In genomic region chr12:10750385-10750727, GRCh38 we compare ENCODE assay signal across 10 cellular contexts. TPM values are rescaled to one million over a fixed set of nuclear protein-coding genes. Genes with fewer than 3 reads are reported as not detected.
DNase-seq lines count a peak whose midpoint lies in the region; ATAC-seq and TF ChIP-seq lines count a peak whose summit lies in the region.
"Had no signal": no experiment of that assay in that cellular context is flagged by ENCODE, and none has a peak within 500 bp of the region (broad histone marks: within the 10 kb centered on the region; RNA-seq: fewer than 3 reads in every experiment).

No MANE protein-coding gene starts in this region.

- H3K36me3 Mint-ChIP-seq in chondrocyte (ENCODE audit: low read depth) = no peaks in the 10 kb centered on the region
- H3K36me3 Mint-ChIP-seq in progenitor cell of endocrine pancreas (ENCODE audit: insufficient read depth) = no peaks in the 10 kb centered on the region
- H3K36me3 Mint-ChIP-seq in nephron progenitor cell (ENCODE audit: low read depth) = no peaks in the 10 kb centered on the region

- peaks cover 2% of the 10 kb centered on the region for H3K9me3 ChIP-seq in DOHH2 (ENCODE audit: control insufficient read depth, insufficient read depth, low read length)
- H3K9me3 ChIP-seq in OCI-LY7 (ENCODE audit: low read length) = no peaks in the 10 kb centered on the region

- H3K4me3 Mint-ChIP-seq in chondrocyte (ENCODE audit: unreplicated experiment) (no peak overlapping the region), progenitor cell of endocrine pancreas (ENCODE audit: low read depth) (no peak overlapping the region), nephron progenitor cell (no peak overlapping the region)

- peak overlapping the region; percentile 81; the same call in 1 of the 2 replicates for H2AFZ ChIP-seq in OCI-LY7 (ENCODE audit: low read length)

- H3F3A ChIP-seq in DOHH2 (ENCODE audit: control insufficient read depth, insufficient read depth) = no peaks in the 10 kb centered on the region

- no peak overlapping the region for H3K27ac ChIP-seq in DOHH2 (ENCODE audit: low read depth, low read length)
- no peak overlapping the region for H3K27ac ChIP-seq in OCI-LY7 (ENCODE audit: low read depth, low read length, poor library complexity, severe bottlenecking)

- H3K27me3 Mint-ChIP-seq in chondrocyte (ENCODE audit: low read depth) (peaks cover 19% of the 10 kb centered on the region), progenitor cell of endocrine pancreas (peaks cover 3% of the 10 kb centered on the region), nephron progenitor cell (ENCODE audit: low read depth, poor library complexity) (peaks cover 12% of the 10 kb centered on the region)

- no peaks in the 10 kb centered on the region for H3K79me2 ChIP-seq in DOHH2 (ENCODE audit: control insufficient read depth, low read length)
- H3K79me2 ChIP-seq in OCI-LY7 (ENCODE audit: insufficient read depth, low read depth, low read length) = no peaks in the 10 kb centered on the region

- H3K9me2 ChIP-seq in DOHH2 (replicated peaks; ENCODE audit: control insufficient read depth, low read length) = no peaks in the 10 kb centered on the region
- no peaks in the 10 kb centered on the region for H3K9me2 ChIP-seq in OCI-LY7 (ENCODE audit: insufficient read depth, low read length)

- no peaks in the 10 kb centered on the region for H3K27me3 ChIP-seq in DOHH2 (ENCODE audit: control insufficient read depth, low read length)

- intact Hi-C loops in OCI-LY7 (cut with micrococcal nuclease; ENCODE audit: unreplicated experiment) = loop anchor here (2.0 to 5.0 kb wide), 4 partner anchors 28 to 516 kb away; partner anchors contain the start of genes STYK1 and YBX3

- ATAC-seq in HG03439 (IDR thresholded peaks at IDR 0.05; ENCODE audit: unreplicated experiment) = no peak

- CTCF ChIA-PET in OCI-LY7 (lab: Charles Lee; ENCODE audit: unreplicated experiment) = no interaction called here

- H3K4me3 ChIP-seq in DOHH2 (ENCODE audit: low read length) (no peak overlapping the region; the same call in 1 of the 2 replicates), OCI-LY7 (ENCODE audit: low read depth, low read length, poor library complexity, severe bottlenecking) (no peak overlapping the region)

- H4K20me1 ChIP-seq in DOHH2 (ENCODE audit: control insufficient read depth, insufficient read depth, low read depth, low read length) (no peaks in the 10 kb centered on the region), OCI-LY7 (ENCODE audit: insufficient read depth, low read length) (no peaks in the 10 kb centered on the region)

- H3K4me1 ChIP-seq in DOHH2 (ENCODE audit: control insufficient read depth, low read length) (peaks cover 4% of the 10 kb centered on the region), OCI-LY7 (ENCODE audit: insufficient read depth, low read length, poor library complexity, severe bottlenecking) (peaks cover 5% of the 10 kb centered on the region)

- H3K27ac Mint-ChIP-seq in chondrocyte (ENCODE audit: unreplicated experiment) = no peak overlapping the region
- no peak overlapping the region for H3K27ac Mint-ChIP-seq in progenitor cell of endocrine pancreas
- H3K27ac Mint-ChIP-seq in nephron progenitor cell = no peak overlapping the region

- DNase-seq in OCI-LY7 (ENCODE audit: low spot score) = no peak
- no peak for DNase-seq in chondrocyte (ENCODE audit: low spot score)
- DNase-seq in progenitor cell of endocrine pancreas (ENCODE audit: low spot score, unreplicated experiment) = no peak
- DNase-seq in dermis blood vessel endothelial cell = no peak
- no peak for DNase-seq in cerebellar nuclear complex (lab: John Stamatoyannopoulos, UW)
- DNase-seq in nephron progenitor cell = no peak

- H3K9me3 Mint-ChIP-seq in chondrocyte (ENCODE audit: low read depth) (no peaks in the 10 kb centered on the region), progenitor cell of endocrine pancreas (ENCODE audit: low read depth) (peaks cover 4% of the 10 kb centered on the region), nephron progenitor cell (peaks cover 14% of the 10 kb centered on the region)

- no peaks in the 10 kb centered on the region for H3K36me3 ChIP-seq in DOHH2 (ENCODE audit: control insufficient read depth, low read length)
- no peaks in the 10 kb centered on the region for H3K36me3 ChIP-seq in OCI-LY7 (ENCODE audit: insufficient read depth, low read length)
- H3K36me3 ChIP-seq: brain microvascular endothelial cell, stomach had no signal

- H3K4me1 Mint-ChIP-seq in chondrocyte (ENCODE audit: low read depth) (peaks cover 18% of the 10 kb centered on the region), progenitor cell of endocrine pancreas (ENCODE audit: low read depth) (peaks cover 8% of the 10 kb centered on the region), nephron progenitor cell (peaks cover 9% of the 10 kb centered on the region)

- TF ChIP-seq CTCF in DOHH2 (IDR thresholded peaks at IDR 0.05; ENCODE audit: low read depth, low read length, poor library complexity, severe bottlenecking) (no peak), OCI-LY7 (conservative IDR thresholded peaks at IDR 0.05; ENCODE audit: low read length) (peak; percentile 70; the same call in 1 of the 2 replicates), chondrocyte (IDR thresholded peaks at IDR 0.05) (peak; percentile 62), progenitor cell of endocrine pancreas (IDR thresholded peaks at IDR 0.05; ENCODE audit: unreplicated experiment) (peak; percentile 18), nephron progenitor cell (IDR thresholded peaks at IDR 0.05) (no peak)

- H3K4me2 ChIP-seq in DOHH2 (ENCODE audit: low read length) (peak overlapping the region; percentile 24; the same call in 1 of the 2 replicates), OCI-LY7 (ENCODE audit: low read length) (no peak overlapping the region)

- POLR2A ChIA-PET in OCI-LY7 (lab: Charles Lee) = interaction anchor here (0.7 to 1.0 kb wide), 3 partner anchors 42 to 534 kb away, joined by 3 to 4 read pairs (median 3); no protein-coding TSS in a partner anchor

- no TSS peak for BruUV-seq in OCI-LY7 (replicated peaks; lab: Mats Ljungman, UMichigan)

RNA-seq across cellular contexts. Expression of gene YBX3, which starts 27.2 kb away (rescaled TPM):
- 70.7 and 97.5 TPM in 2 replicates for total RNA-seq in OCI-LY7 (2014; rRNA removed; shearing (Covaris generic))
- total RNA-seq in OCI-LY7 (2022) (220 and 223 TPM in 2 replicates), chondrocyte (249 to 281 TPM (median 267 TPM) in 3 replicates), progenitor cell of endocrine pancreas (200 and 215 TPM in 2 replicates), dermis blood vessel endothelial cell (148 and 179 TPM in 2 replicates)

RNA-seq across cellular contexts. Expression of gene TAS2R7, which starts 52.1 kb away (rescaled TPM):
- not detected in 2 replicates for total RNA-seq in OCI-LY7 (2014; rRNA removed; shearing (Covaris generic))
- total RNA-seq in OCI-LY7 (2022) = not detected in 2 replicates
- not detected in 3 replicates for total RNA-seq in chondrocyte
- not detected in 2 replicates for total RNA-seq in progenitor cell of endocrine pancreas
- not detected in 2 replicates for total RNA-seq in dermis blood vessel endothelial cell
- total RNA-seq: stomach had no signal

RNA-seq across cellular contexts. Expression of gene TAS2R8, which starts 56.7 kb away (rescaled TPM):
- not detected in 2 replicates for total RNA-seq in OCI-LY7 (2014; rRNA removed; shearing (Covaris generic))
- total RNA-seq in OCI-LY7 (2022) (not detected in 2 replicates), chondrocyte (not detected in 3 replicates), progenitor cell of endocrine pancreas (0.24 TPM in 1 of 2 replicates, not detected in the other), dermis blood vessel endothelial cell (not detected in 2 replicates)
- total RNA-seq: stomach had no signal

RNA-seq across cellular contexts. Expression of gene TAS2R9, which starts 59.6 kb away (rescaled TPM):
- not detected in 2 replicates for total RNA-seq in OCI-LY7 (2014; rRNA removed; shearing (Covaris generic))
- not detected in 2 replicates for total RNA-seq in OCI-LY7 (2022)
- 0.53 TPM in 1 of 3 replicates, not detected in the others for total RNA-seq in chondrocyte
- total RNA-seq in progenitor cell of endocrine pancreas = 0.26 and 0.29 TPM in 2 replicates
- total RNA-seq in dermis blood vessel endothelial cell = not detected in 2 replicates

Comparison
In these comparisons a context has a peak if more than half of its experiments do, and no peak if none do; other contexts are left out.
1. CTCF ChIP-seq: peak in OCI-LY7 (single experiment), chondrocyte (single experiment) and progenitor cell of endocrine pancreas (single experiment); none in DOHH2 (single experiment) and nephron progenitor cell (single experiment).